Comparison of ENCODE assay signal across 15 cellular contexts in the genomic region with DNA sequence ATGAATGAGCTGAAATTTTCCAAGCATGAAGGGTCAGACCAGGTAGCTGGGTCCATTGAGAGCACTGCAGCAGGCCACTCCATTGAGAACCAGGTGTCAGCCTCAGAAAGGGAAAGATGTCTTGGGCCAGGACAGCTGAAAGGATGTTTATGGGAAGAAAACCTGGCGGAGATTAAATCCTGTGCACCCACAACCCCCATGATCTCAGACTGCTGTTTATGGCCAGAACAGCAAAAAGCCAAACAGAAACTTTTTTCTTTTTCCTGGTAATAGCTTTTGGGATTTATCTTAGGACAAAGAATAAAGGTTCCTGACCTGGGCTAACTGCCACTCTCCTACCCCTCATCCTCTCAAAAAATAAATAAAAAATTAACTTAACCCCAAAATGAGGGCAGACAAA.
DNase-seq lines count a peak whose midpoint lies in the region; ATAC-seq and TF ChIP-seq lines count a peak whose summit lies in the region.
"Had no signal": no experiment of that assay in that cellular context is flagged by ENCODE, and none has a peak within 500 bp of the region (broad histone marks: within the 10 kb centered on the region; RNA-seq: fewer than 3 reads in every experiment).

No MANE protein-coding gene starts in this region.

- H3K27ac Mint-ChIP-seq in HFFc6 = no peak overlapping the region
- H3K27ac Mint-ChIP-seq: CD14-positive monocyte; CD8-positive, alpha-beta memory T cell had no signal

- no peak for TF ChIP-seq POLR2A in gastrocnemius medialis (IDR thresholded peaks at IDR 0.05)

- peaks cover 25% of the 10 kb centered on the region for H3K9me3 Mint-ChIP-seq in HFFc6

- no peaks in the 10 kb centered on the region for H3K36me3 Mint-ChIP-seq in HFFc6 (ENCODE audit: low read depth)
- H3K36me3 Mint-ChIP-seq: CD14-positive monocyte; CD8-positive, alpha-beta memory T cell had no signal

- peak overlapping the region in 1 of 2 donors; percentile 7 for H3K27ac ChIP-seq in left lung
- no peak overlapping the region for H3K27ac ChIP-seq in gastrocnemius medialis
- H3K27ac ChIP-seq: 22Rv1 had no signal

- in situ Hi-C loops in gastrocnemius medialis (cut with MboI; ENCODE audit: low sequenced_read_pairs in 4 of 4) = no loop called here

- H3K27me3 ChIP-seq in left lung (no peaks in the 10 kb centered on the region), gastrocnemius medialis (no peaks in the 10 kb centered on the region)

- DNase-seq in Right ventricle myocardium inferior (ENCODE audit: missing footprints) = no peak
- DNase-seq in cardiac septum (ENCODE audit: low spot score) = no peak
- DNase-seq in fibroblast of villous mesenchyme (ENCODE audit: low read depth) = peak; percentile 21
- DNase-seq in left lung = no peak
- no peak for DNase-seq in gastrocnemius medialis
- no peak for DNase-seq in HFFc6
- no peak for DNase-seq in germinal center (ENCODE audit: low spot score)
- DNase-seq: Caco-2; CD8-positive, alpha-beta memory T cell; DND-41; GDM1; HCEC 1CT had no signal

- peaks cover 0 to 7% of the 10 kb centered on the region in 2 donors for H3K4me1 ChIP-seq in left lung
- peaks cover 0 to 3% of the 10 kb centered on the region in 2 donors for H3K4me1 ChIP-seq in gastrocnemius medialis
- H3K4me1 ChIP-seq: Caco-2 had no signal

- TF ChIP-seq CTCF in fibroblast of villous mesenchyme (IDR thresholded peaks at IDR 0.05; ENCODE audit: insufficient read depth, low read depth, low read length) = no peak
- TF ChIP-seq CTCF in left lung (IDR thresholded peaks at IDR 0.05) = no peak
- no peak for TF ChIP-seq CTCF in gastrocnemius medialis (IDR thresholded peaks at IDR 0.05 in 4 of 5, conservative IDR thresholded peaks at IDR 0.05 in 1 of 5)
- TF ChIP-seq CTCF in HFFc6 (IDR thresholded peaks at IDR 0.05) = no peak

- H3K27me3 Mint-ChIP-seq in HFFc6 (ENCODE audit: insufficient read depth) = no peaks in the 10 kb centered on the region; the same call in 1 of the 2 replicates
- H3K27me3 Mint-ChIP-seq: CD8-positive, alpha-beta memory T cell had no signal

- peak; percentile 38 for ATAC-seq in Right ventricle myocardium inferior
- ATAC-seq in left lung = peak; percentile 10
- ATAC-seq in gastrocnemius medialis = peak; percentile 19 to 30
- ATAC-seq in HG03039 (IDR thresholded peaks at IDR 0.05; ENCODE audit: unreplicated experiment) = no peak

- intact Hi-C loops in Right ventricle myocardium inferior (cut with DNase I) = no loop called here
- intact Hi-C loops in cardiac septum (cut with DNase I) = no loop called here
- intact Hi-C loops in left lung (cut with DNase I) = no loop called here
- intact Hi-C loops in gastrocnemius medialis (cut with DNase I; ENCODE audit: low total_unique reads) = no loop called here

- H3K36me3 ChIP-seq in left lung (no peaks in the 10 kb centered on the region), gastrocnemius medialis (no peaks in the 10 kb centered on the region)

- H3K4me3 ChIP-seq in fibroblast of villous mesenchyme (ENCODE audit: low read depth, low read length) (no peak overlapping the region), left lung (no peak overlapping the region), gastrocnemius medialis (no peak overlapping the region)

- no peaks in the 10 kb centered on the region for H3K4me1 Mint-ChIP-seq in HFFc6 (ENCODE audit: low read depth)
- H3K4me1 Mint-ChIP-seq: CD14-positive monocyte; CD8-positive, alpha-beta memory T cell had no signal

- H3K4me3 Mint-ChIP-seq in HFFc6 = no peak overlapping the region
- H3K4me3 Mint-ChIP-seq: CD14-positive monocyte; CD8-positive, alpha-beta memory T cell had no signal

- H3K9me3 ChIP-seq in left lung = no peaks in the 10 kb centered on the region
- no peaks in the 10 kb centered on the region for H3K9me3 ChIP-seq in gastrocnemius medialis
- H3K9me3 ChIP-seq: Caco-2 had no signal
